ENCODE assay signal across 8 cellular contexts in the genomic region with DNA sequence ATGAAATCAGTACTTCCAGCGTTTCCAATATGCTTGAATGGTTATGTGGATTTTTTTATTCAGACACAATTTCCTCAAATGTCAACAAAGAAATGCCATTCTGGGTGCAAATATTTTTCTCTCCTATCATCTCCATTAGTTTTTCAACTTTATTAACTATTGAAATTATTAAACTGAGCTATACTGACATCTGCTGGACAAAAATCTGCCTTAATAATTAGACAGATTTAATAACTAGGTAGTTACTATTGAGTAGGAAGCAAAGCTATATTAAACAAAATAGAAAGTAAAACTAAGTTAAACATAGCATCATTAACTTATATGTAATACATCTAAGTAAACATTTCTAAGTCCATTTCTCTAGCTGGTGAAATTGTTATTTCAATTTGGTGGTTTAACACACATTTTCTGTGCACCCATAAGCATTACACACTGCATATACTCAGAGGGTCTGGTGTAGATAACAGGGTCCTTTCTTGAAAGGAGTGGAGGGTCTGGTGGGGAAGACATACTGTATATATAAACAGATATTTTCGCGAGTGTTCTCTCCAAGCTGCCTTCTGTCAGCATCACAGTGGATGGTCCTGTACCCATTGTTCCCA.
DNase-seq lines count a peak whose midpoint lies in the region; ATAC-seq, FAIRE-seq and TF ChIP-seq lines count a peak whose summit lies in the region.

No MANE protein-coding gene starts in this region.

- peak; percentile 37; the same call in 1 of the 2 replicates for ATAC-seq in IMR-90 (ENCODE audit: low read depth)
- ATAC-seq in body of pancreas, result no peak
- ATAC-seq in HG03108 (IDR thresholded peaks at IDR 0.05; ENCODE audit: unreplicated experiment), result no peak
- ATAC-seq in HG02763 (IDR thresholded peaks at IDR 0.05; ENCODE audit: unreplicated experiment), result no peak
- no peak for ATAC-seq in left cardiac atrium

- no peak overlapping the region for H3K27ac ChIP-seq in IMR-90 (ENCODE audit: insufficient read depth, low read length)
- no peak overlapping the region for H3K27ac ChIP-seq in body of pancreas

- in situ Hi-C loops in IMR-90 (cut with MboI; ENCODE audit: low sequenced_read_pairs), result loop anchor here (10.0 kb wide), 1 partner anchor 425 kb away; no protein-coding TSS in a partner anchor

- no peaks in the 10 kb centered on the region for H3K9me1 ChIP-seq in IMR-90 (ENCODE audit: insufficient read depth, low read length)

- no peak for TF ChIP-seq RAD21 in IMR-90 (IDR thresholded peaks at IDR 0.05; ENCODE audit: low read length)

- H3K18ac ChIP-seq in IMR-90 (ENCODE audit: low read depth, low read length), result no peak overlapping the region

- no peak overlapping the region for H3K56ac ChIP-seq in IMR-90 (ENCODE audit: extremely low read depth, insufficient read depth, low read length)

- H3K27me3 ChIP-seq in IMR-90 (ENCODE audit: control insufficient read depth, insufficient read depth, low read length), result no peaks in the 10 kb centered on the region
- no peaks in the 10 kb centered on the region for H3K27me3 ChIP-seq in body of pancreas

- no peak overlapping the region for H2AK5ac ChIP-seq in IMR-90 (ENCODE audit: low read depth, low read length)

- H3K4me3 ChIP-seq in IMR-90 (ENCODE audit: insufficient read depth, low read depth, low read length) (no peak overlapping the region), body of pancreas (no peak overlapping the region)

- no peak overlapping the region for H3K14ac ChIP-seq in IMR-90 (replicated peaks; ENCODE audit: low read depth, low read length)

- BruUV-seq in IMR-90 (replicated peaks; lab: Mats Ljungman, UMichigan), result no TSS peak

- dilution Hi-C loops in IMR-90 (cut with HindIII; ENCODE audit: low sequenced_read_pairs, unreplicated experiment), result no loop called here

- H2BK120ac ChIP-seq in IMR-90 (ENCODE audit: low read depth, low read length), result no peak overlapping the region

- no peak overlapping the region for H4K5ac ChIP-seq in IMR-90 (ENCODE audit: low read depth, low read length)

- no peak overlapping the region for H2BK15ac ChIP-seq in IMR-90 (ENCODE audit: low read depth, low read length)

- no peaks in the 10 kb centered on the region for H3K79me1 ChIP-seq in IMR-90 (ENCODE audit: low read depth in 1 of 2, low read length in 2 of 2)

- DNase-seq in IMR-90 (peak; percentile 7), body of pancreas (no peak), midbrain (lab: John Stamatoyannopoulos, UW) (peak; percentile 38), KG1 (lab: John Stamatoyannopoulos, UW) (no peak), left cardiac atrium (no peak)

- H3K36me3 ChIP-seq in IMR-90 (ENCODE audit: control insufficient read depth, insufficient read depth, low read length) (no peaks in the 10 kb centered on the region), body of pancreas (replicated peaks in 1 of 2; ENCODE audit: insufficient read depth in 1 of 2, low read depth in 2 of 2) (no peaks in the 10 kb centered on the region)

- H3K4me1 ChIP-seq in IMR-90 (ENCODE audit: control insufficient read depth, insufficient read depth, low read length), result no peaks in the 10 kb centered on the region
- no peaks in the 10 kb centered on the region for H3K4me1 ChIP-seq in body of pancreas

- H2BK20ac ChIP-seq in IMR-90 (ENCODE audit: low read depth, low read length), result no peak overlapping the region

- H4K20me1 ChIP-seq in IMR-90 (ENCODE audit: insufficient read depth, low read length), result no peaks in the 10 kb centered on the region

- no peak overlapping the region for H3K23ac ChIP-seq in IMR-90 (ENCODE audit: low read depth, low read length)

- H2AK9ac ChIP-seq in IMR-90 (replicated peaks; ENCODE audit: low read depth, low read length, poor library complexity), result no peak overlapping the region

- FAIRE-seq in G401.6 (lab: Jason Lieb, UNC), result peak; percentile 84

- no CpG with 5 or more reads among the region's 3 CpGs for WGBS in IMR-90 (ENCODE audit: extremely low coverage in 2 of 2, insufficient read length in 1 of 2), 2 experiments
- 28 to 31% methylated on average over 3 of the region's 3 CpGs for WGBS in body of pancreas, 2 donors

- H3K9ac ChIP-seq in IMR-90 (ENCODE audit: low read depth, low read length), result no peak overlapping the region

- CTCF ChIA-PET in IMR-90 (lab: Yijun Ruan, JAX), result interaction anchor here (0.6 to 1.3 kb wide), 4 partner anchors 26 to 1719 kb away, joined by 3 read pairs; no protein-coding TSS in a partner anchor

- no peak overlapping the region for H3K4me2 ChIP-seq in IMR-90 (ENCODE audit: low read depth, low read length)

- POLR2A ChIA-PET in IMR-90 (lab: Charles Lee; ENCODE audit: unreplicated experiment), result no interaction called here

- TF ChIP-seq POLR2A in IMR-90 (IDR thresholded peaks at IDR 0.05; ENCODE audit: low read depth, low read length) (no peak), body of pancreas (IDR thresholded peaks at IDR 0.05) (no peak)

- no peak overlapping the region for H4K8ac ChIP-seq in IMR-90 (ENCODE audit: low read depth in 2 of 2, low read length in 2 of 2)

- intact Hi-C loops in IMR-90 (cut with micrococcal nuclease) (loop anchor here (1.0 to 10.0 kb wide), 4 partner anchors 151 to 1995 kb away; a partner anchor contains a TSS), body of pancreas (cut with DNase I) (loop anchor here (10.0 kb wide), 1 partner anchor 145 kb away; no protein-coding TSS in a partner anchor), left cardiac atrium (cut with DNase I) (loop anchor here (2.0 to 5.0 kb wide), 2 partner anchors 149 to 152 kb away; no protein-coding TSS in a partner anchor)

- no peak overlapping the region for H2BK5ac ChIP-seq in IMR-90 (ENCODE audit: low read depth, low read length, poor library complexity, severe bottlenecking)

- no peak overlapping the region for H2AFZ ChIP-seq in IMR-90 (replicated peaks; ENCODE audit: low read length, poor library complexity)

- H4K91ac ChIP-seq in IMR-90 (ENCODE audit: insufficient read depth, low read depth, low read length), result no peak overlapping the region

- peak; percentile 45 for TF ChIP-seq CTCF in IMR-90 (conservative IDR thresholded peaks at IDR 0.05; ENCODE audit: low read depth, low read length)
- TF ChIP-seq CTCF in body of pancreas (IDR thresholded peaks at IDR 0.05), result peak; percentile 19 to 59 (median 50)

- no peak overlapping the region for H3K4ac ChIP-seq in IMR-90 (ENCODE audit: low read depth, low read length)

- H3K9me3 ChIP-seq in IMR-90 (ENCODE audit: control insufficient read depth, insufficient read depth, low read length), result no peaks in the 10 kb centered on the region
- no peaks in the 10 kb centered on the region for H3K9me3 ChIP-seq in body of pancreas

TF ChIP-seq in IMR-90, 13 proteins besides CTCF, POLR2A, EP300 and RAD21:
- no peak for TF ChIP-seq MAZ (IDR thresholded peaks at IDR 0.05; ENCODE audit: borderline replicate concordance, low read depth, low read length)
- TF ChIP-seq CHD1 (IDR thresholded peaks at IDR 0.05; ENCODE audit: low read depth, low read length), result no peak
- TF ChIP-seq FOS (IDR thresholded peaks at IDR 0.05; ENCODE audit: low read depth, low read length), result no peak
- no peak for TF ChIP-seq CEBPB (IDR thresholded peaks at IDR 0.05; ENCODE audit: low read depth, low read length)
- TF ChIP-seq SMC3 (IDR thresholded peaks at IDR 0.05; ENCODE audit: low read depth, low read length), result peak; percentile 28; the same call in 1 of the 2 replicates

Comparison
In these comparisons a context has a peak if more than half of its experiments do, and no peak if none do; other contexts are left out.
1. DNase-seq: peak in IMR-90 (single experiment) and midbrain (single experiment); none in body of pancreas (0 of 4), KG1 (single experiment) and left cardiac atrium (single experiment).